In genomic region chr12:104190641-104191176, GRCh38 we compare ENCODE assay signal across 30 cellular contexts.
"Had no signal": no experiment of that assay in that cellular context is flagged by ENCODE, and none has a peak within 500 bp of the region (broad histone marks: within the 10 kb centered on the region; RNA-seq: fewer than 3 reads in every experiment).

No MANE protein-coding gene starts in this region.

- H3K27me3 ChIP-seq: esophagus squamous epithelium, heart right ventricle, left lung, neutrophil, right lobe of liver, tibial nerve, upper lobe of right lung, uterus had no signal

- H3K79me2 ChIP-seq: parathyroid adenoma had no signal

- H3K27me3 Mint-ChIP-seq: progenitor cell of endocrine pancreas; stimulated activated naive CD8-positive, alpha-beta T cell treated with anti-CD3 and anti-CD28 coated beads, Interleukin-15, Interleukin-2, amounts not matched to agents 100 ng/mL and 50 ng/mL, for 24 hours had no signal

- H3K36me3 ChIP-seq: esophagus squamous epithelium, heart right ventricle, left lung, neutrophil, right lobe of liver, thoracic aorta, tibial nerve, upper lobe of right lung, uterus had no signal

- H3K9me3 ChIP-seq: esophagus squamous epithelium, left lung, mucosa of descending colon, neutrophil, right lobe of liver, thoracic aorta, upper lobe of right lung, uterus had no signal

- H3K36me3 Mint-ChIP-seq: naive B cell; natural killer cell treated with Interleukin-12 subunit alpha and Interleukin-12 subunit beta and Interleukin-15 and Interleukin-18, amount 100 ng/mL, for 72 hours; stimulated activated naive B cell treated with anti-CD40 and anti-IgM and Interleukin-4, amounts not matched to agents 10 μg/mL and 1 μg/mL and 100 μg/mL, for 72 hours had no signal

- H3K27ac ChIP-seq: esophagus squamous epithelium, heart right ventricle, left lung, neutrophil, parathyroid adenoma, right lobe of liver, thoracic aorta, tibial nerve, upper lobe of right lung, uterus had no signal

- DNase-seq: effector memory CD8-positive, alpha-beta T cell; erythroblast; esophagus squamous epithelium; foreskin melanocyte; glutamatergic neuron; heart right ventricle; hippocampal formation; left cardiac atrium; left lung; mesenchymal stem cell; mucosa of descending colon; naive B cell; right lobe of liver; small intestine; stimulated activated CD4-positive, alpha-beta T cell treated with anti-CD3 and anti-CD28 coated beads, Interleukin-15, amount 100 ng/mL, for 24 hours; stimulated activated CD4-positive, alpha-beta T cell treated with anti-CD3 and anti-CD28 coated beads, Interleukin-2, amount 100 ng/mL, for 48 hours; stimulated activated naive B cell treated with anti-CD40 and anti-IgM and Interleukin-4, amounts not matched to agents 10 μg/mL and 1 μg/mL and 100 μg/mL, for 72 hours; upper lobe of right lung; uterus had no signal

- H3K27ac Mint-ChIP-seq: mesothelial cell of epicardium; natural killer cell treated with Interleukin-12 subunit alpha and Interleukin-12 subunit beta and Interleukin-15 and Interleukin-18, amount 100 ng/mL, for 72 hours; progenitor cell of endocrine pancreas; stimulated activated naive B cell treated with anti-CD40 and anti-IgM and Interleukin-4, amounts not matched to agents 10 μg/mL and 1 μg/mL and 100 μg/mL, for 72 hours; stimulated activated naive CD8-positive, alpha-beta T cell treated with anti-CD3 and anti-CD28 coated beads, Interleukin-15, Interleukin-2, amounts not matched to agents 100 ng/mL and 50 ng/mL, for 24 hours had no signal

- H3K4me3 ChIP-seq: esophagus squamous epithelium, heart right ventricle, left lung, mucosa of descending colon, right lobe of liver, thoracic aorta, tibial nerve, upper lobe of right lung, uterus had no signal

- H3K4me3 Mint-ChIP-seq: effector memory CD8-positive, alpha-beta T cell; mesothelial cell of epicardium; naive B cell; natural killer cell treated with Interleukin-12 subunit alpha and Interleukin-12 subunit beta and Interleukin-15 and Interleukin-18, amount 100 ng/mL, for 72 hours; neural crest cell; stimulated activated naive B cell treated with anti-CD40 and anti-IgM and Interleukin-4, amounts not matched to agents 10 μg/mL and 1 μg/mL and 100 μg/mL, for 72 hours; stimulated activated naive CD8-positive, alpha-beta T cell treated with anti-CD3 and anti-CD28 coated beads, Interleukin-15, Interleukin-2, amounts not matched to agents 100 ng/mL and 50 ng/mL, for 24 hours had no signal

- FAIRE-seq: endometrium, islet of Langerhans, small intestine had no signal

- H3K4me1 ChIP-seq: esophagus squamous epithelium, heart right ventricle, left lung, tibial nerve, upper lobe of right lung, uterus had no signal

- H3K9me3 Mint-ChIP-seq: effector memory CD8-positive, alpha-beta T cell; natural killer cell treated with Interleukin-12 subunit alpha and Interleukin-12 subunit beta and Interleukin-15 and Interleukin-18, amount 100 ng/mL, for 72 hours; stimulated activated naive CD8-positive, alpha-beta T cell treated with anti-CD3 and anti-CD28 coated beads, Interleukin-15, Interleukin-2, amounts not matched to agents 100 ng/mL and 50 ng/mL, for 24 hours had no signal

- ATAC-seq: effector memory CD8-positive, alpha-beta T cell; heart right ventricle; left cardiac atrium; left lung; mucosa of descending colon; natural killer cell treated with Interleukin-12 subunit alpha and Interleukin-12 subunit beta and Interleukin-15 and Interleukin-18, amount 100 ng/mL, for 72 hours; right lobe of liver; stimulated activated naive B cell treated with anti-CD40 and anti-IgM and Interleukin-4, amounts not matched to agents 10 μg/mL and 1 μg/mL and 100 μg/mL, for 72 hours; upper lobe of right lung had no signal

- H3K9ac ChIP-seq: parathyroid adenoma had no signal

- H3K4me1 Mint-ChIP-seq: mesothelial cell of epicardium; naive B cell; neural crest cell; stimulated activated naive B cell treated with anti-CD40 and anti-IgM and Interleukin-4, amounts not matched to agents 10 μg/mL and 1 μg/mL and 100 μg/mL, for 72 hours had no signal
